9 cellular contexts compared by ENCODE assay signal in genomic region chr16:1338119-1338730, GRCh38. TPM values are rescaled to one million over a fixed set of nuclear protein-coding genes. Genes with fewer than 3 reads are reported as not detected.
A peak's percentile ranks its signal among the peaks of the same experiment; 100 is the strongest.
DNase-seq lines count a peak whose midpoint lies in the region; ATAC-seq and TF ChIP-seq lines count a peak whose summit lies in the region.
"Had no signal": no experiment of that assay in that cellular context is flagged by ENCODE, and none has a peak within 500 bp of the region (broad histone marks: within the 10 kb centered on the region; RNA-seq: fewer than 3 reads in every experiment).

No MANE protein-coding gene starts in this region.

- H3K4me3 ChIP-seq in liver (ENCODE audit: low read depth in 1 of 3, low read length in 3 of 3), result no peak overlapping the region

- peaks cover 0 to 2% (median 0%) of the 10 kb centered on the region in 4 donors for H3K27me3 ChIP-seq in liver (ENCODE audit: control insufficient read depth in 4 of 4, insufficient read depth in 4 of 4, low read length in 3 of 4)

- intact Hi-C loops in CD14-positive monocyte (cut with micrococcal nuclease), result no loop called here

- 48% methylated on average over 30 of the region's 30 CpGs for WGBS in liver

- peaks cover 10% of the 10 kb centered on the region for H3K4me1 Mint-ChIP-seq in CD14-positive monocyte
- peaks cover 3% of the 10 kb centered on the region for H3K4me1 Mint-ChIP-seq in WTC11

- CTCF ChIA-PET in WTC11 (lab: Charles Lee), result interaction anchor here (0.6 to 4.3 kb wide), 11 partner anchors 10 to 457 kb away, joined by 3 to 19 read pairs (median 5); partner anchors contain the start of genes NUBP2, SPSB3 and UQCC4

- ATAC-seq in WTC11 (no peak), GM21723 (IDR thresholded peaks at IDR 0.05; ENCODE audit: unreplicated experiment) (no peak), GM21526 (IDR thresholded peaks at IDR 0.05; ENCODE audit: low FRiP score, unreplicated experiment) (no peak)
- no peak for ATAC-seq in activated CD4-positive, CD25-positive, alpha-beta regulatory T cell treated with anti-CD3 and anti-CD28 coated beads, Interleukin-2, amount 50 U/mL, for 24 hours

- peak; percentile 39 for TF ChIP-seq CTCF in CD14-positive monocyte (IDR thresholded peaks at IDR 0.05)
- peak; percentile 74 for TF ChIP-seq CTCF in GM20000 (IDR thresholded peaks at IDR 0.05; ENCODE audit: extremely low read depth, missing control alignments)
- 0 out of 2 replicates have a peak, but pooled peaks have one; percentile 25 for TF ChIP-seq CTCF in WTC11 (IDR thresholded peaks at IDR 0.05)
- peak; percentile 47 for TF ChIP-seq CTCF in liver (IDR thresholded peaks at IDR 0.05; ENCODE audit: low read depth, low read length, missing input control)

- H3K36me3 ChIP-seq in liver (ENCODE audit: control insufficient read depth in 4 of 4, insufficient read depth in 3 of 4, low read depth in 1 of 4, low read length in 3 of 4), result no peaks in the 10 kb centered on the region

- H3K27ac Mint-ChIP-seq in CD14-positive monocyte (no peak overlapping the region), WTC11 (no peak overlapping the region)
- H3K27ac Mint-ChIP-seq: activated B cell treated with CpG ODN at 0.5 μM for 24 hours had no signal

- H3K9ac ChIP-seq in liver (ENCODE audit: low read depth in 1 of 2, low read length in 2 of 2), result no peak overlapping the region

- H3K4me1 ChIP-seq in liver (ENCODE audit: control insufficient read depth in 4 of 4, insufficient read depth in 4 of 4, low read length in 3 of 4), result peaks cover 4 to 12% (median 9%) of the 10 kb centered on the region in 4 donors

- no peak overlapping the region for H3K27ac ChIP-seq in liver (ENCODE audit: low read depth in 1 of 2, low read length in 2 of 2)

- H3K36me3 Mint-ChIP-seq in CD14-positive monocyte (no peaks in the 10 kb centered on the region), WTC11 (no peaks in the 10 kb centered on the region)

- POLR2A ChIA-PET in WTC11 (lab: Charles Lee), result no interaction called here

- H3K4me3 Mint-ChIP-seq in CD14-positive monocyte (no peak overlapping the region), WTC11 (no peak overlapping the region)
- H3K4me3 Mint-ChIP-seq: activated B cell treated with CpG ODN at 0.5 μM for 24 hours had no signal

- H3K9me3 Mint-ChIP-seq in CD14-positive monocyte (peaks cover 0 to 4% (median 0%) of the 10 kb centered on the region in 7 donors), WTC11 (no peaks in the 10 kb centered on the region)
- H3K9me3 Mint-ChIP-seq: activated B cell treated with CpG ODN at 0.5 μM for 24 hours had no signal

- H3K9me3 ChIP-seq in liver (ENCODE audit: control insufficient read depth in 4 of 4, low read length in 3 of 4), result no peaks in the 10 kb centered on the region

- DNase-seq in CD14-positive monocyte (ENCODE audit: low spot score) (no peak), GM20000 (ENCODE audit: low spot score) (peak; percentile 74), WTC11 (ENCODE audit: low spot score) (peak; percentile 63), NOMO-1 (lab: John Stamatoyannopoulos, UW; ENCODE audit: unreplicated experiment in 2 of 2) (no peak)
- DNase-seq: activated B cell treated with CpG ODN at 0.5 μM for 24 hours had no signal

- H3K27me3 Mint-ChIP-seq in CD14-positive monocyte (ENCODE audit: low read depth in 3 of 3) (peaks cover 31 to 46% (median 35%) of the 10 kb centered on the region in 3 donors), WTC11 (ENCODE audit: low read depth) (peaks cover 29% of the 10 kb centered on the region)

- TF ChIP-seq RAD21 in liver (IDR thresholded peaks at IDR 0.05), result no peak

TF ChIP-seq in WTC11, 78 proteins besides CTCF, POLR2A, EP300 and RAD21 (continues in another document):
- TF ChIP-seq SMAD4 (CRISPR knock-in tag; IDR thresholded peaks at IDR 0.05) (no peak), ZNF512 (CRISPR knock-in tag; IDR thresholded peaks at IDR 0.05; ENCODE audit: borderline replicate concordance) (no peak), ZNF317 (CRISPR knock-in tag; IDR thresholded peaks at IDR 0.05; ENCODE audit: borderline replicate concordance, low read depth) (no peak), ELF4 (CRISPR knock-in tag; IDR thresholded peaks at IDR 0.05; ENCODE audit: low read depth) (no peak), TP53 (CRISPR knock-in tag; IDR thresholded peaks at IDR 0.05) (no peak), ATF3 (CRISPR knock-in tag; conservative IDR thresholded peaks at IDR 0.05) (no peak)
- TF ChIP-seq, protein P1, sequence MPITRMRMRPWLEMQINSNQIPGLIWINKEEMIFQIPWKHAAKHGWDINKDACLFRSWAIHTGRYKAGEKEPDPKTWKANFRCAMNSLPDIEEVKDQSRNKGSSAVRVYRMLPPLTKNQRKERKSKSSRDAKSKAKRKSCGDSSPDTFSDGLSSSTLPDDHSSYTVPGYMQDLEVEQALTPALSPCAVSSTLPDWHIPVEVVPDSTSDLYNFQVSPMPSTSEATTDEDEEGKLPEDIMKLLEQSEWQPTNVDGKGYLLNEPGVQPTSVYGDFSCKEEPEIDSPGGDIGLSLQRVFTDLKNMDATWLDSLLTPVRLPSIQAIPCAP (CRISPR knock-in tag; IDR thresholded peaks at IDR 0.05), result no peak

TF ChIP-seq in liver, 16 proteins besides CTCF, POLR2A, EP300 and RAD21:
- TF ChIP-seq EGR1 (IDR thresholded peaks at IDR 0.05; ENCODE audit: low read depth in 2 of 2) (no peak), NR2F2 (IDR thresholded peaks at IDR 0.05) (no peak), HNF4A (conservative IDR thresholded peaks at IDR 0.05) (no peak), FOXA1 (IDR thresholded peaks at IDR 0.05) (no peak), FOXA2 (IDR thresholded peaks at IDR 0.05) (no peak), HNF4G (IDR thresholded peaks at IDR 0.05) (no peak)
- TF ChIP-seq, protein P2, sequence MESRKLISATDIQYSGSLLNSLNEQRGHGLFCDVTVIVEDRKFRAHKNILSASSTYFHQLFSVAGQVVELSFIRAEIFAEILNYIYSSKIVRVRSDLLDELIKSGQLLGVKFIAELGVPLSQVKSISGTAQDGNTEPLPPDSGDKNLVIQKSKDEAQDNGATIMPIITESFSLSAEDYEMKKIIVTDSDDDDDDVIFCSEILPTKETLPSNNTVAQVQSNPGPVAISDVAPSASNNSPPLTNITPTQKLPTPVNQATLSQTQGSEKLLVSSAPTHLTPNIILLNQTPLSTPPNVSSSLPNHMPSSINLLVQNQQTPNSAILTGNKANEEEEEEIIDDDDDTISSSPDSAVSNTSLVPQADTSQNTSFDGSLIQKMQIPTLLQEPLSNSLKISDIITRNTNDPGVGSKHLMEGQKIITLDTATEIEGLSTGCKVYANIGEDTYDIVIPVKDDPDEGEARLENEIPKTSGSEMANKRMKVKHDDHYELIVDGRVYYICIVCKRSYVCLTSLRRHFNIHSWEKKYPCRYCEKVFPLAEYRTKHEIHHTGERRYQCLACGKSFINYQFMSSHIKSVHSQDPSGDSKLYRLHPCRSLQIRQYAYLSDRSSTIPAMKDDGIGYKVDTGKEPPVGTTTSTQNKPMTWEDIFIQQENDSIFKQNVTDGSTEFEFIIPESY (IDR thresholded peaks at IDR 0.05), result no peak
TF ChIP-seq in liver: peak in this region for 0.

RNA-seq across cellular contexts. Expression of gene BAIAP3, which starts 4.8 kb away (rescaled TPM):
- polyA plus RNA-seq in CD14-positive monocyte, result not detected
- 15.2 to 18.8 TPM (median 16.5 TPM) in 3 replicates for total RNA-seq in WTC11 (2021)
- total RNA-seq in liver, result 1 to 10 TPM; 2.3 to 2.8 TPM
- 1 to 10 TPM; 1.6 to 3.8 TPM for polyA plus RNA-seq in liver

RNA-seq across cellular contexts. Expression of gene TSR3, which starts 13.5 kb away (rescaled TPM):
- polyA plus RNA-seq in CD14-positive monocyte (10 to 100 TPM; 48.2 to 73.1 TPM), liver (10 to 100 TPM; 28.3 to 29.9 TPM)
- total RNA-seq in WTC11 (2021) (63.0 to 66.3 TPM (median 66.2 TPM) in 3 replicates), liver (10 to 100 TPM; 20.3 to 29.5 TPM)

RNA-seq across cellular contexts. Expression of gene GNPTG, which starts 13.5 kb away (rescaled TPM):
- polyA plus RNA-seq in CD14-positive monocyte (10 to 100 TPM; 74.7 to 82.5 TPM), liver (10 to 100 TPM; 50.7 to 79.6 TPM)
- total RNA-seq in WTC11 (2021) (31.1 to 39.1 TPM (median 35.9 TPM) in 3 replicates), liver (10 to 100 TPM; 24.4 to 31.4 TPM)

RNA-seq across cellular contexts. Expression of gene UBE2I, which starts 28.8 kb away (rescaled TPM):
- polyA plus RNA-seq in CD14-positive monocyte (10 to 100 TPM; 76.8 to 88.8 TPM), liver (10 to 100 TPM; 19.4 to 23.2 TPM)
- total RNA-seq in WTC11 (2021) (211 to 229 TPM (median 222 TPM) in 3 replicates), liver (10 to 100 TPM; 21.8 to 23.9 TPM)

Comparison
In these comparisons a context has a peak if more than half of its experiments do, and no peak if none do; other contexts are left out.
1. DNase-seq: peak in GM20000 (single experiment) and WTC11 (single experiment); none in CD14-positive monocyte (single experiment) and NOMO-1 (0 of 2).
2. Peak in every context shown above with its lines, with median percentiles within 50 percentile points of each other: CTCF ChIP-seq.